In the genomic region with DNA sequence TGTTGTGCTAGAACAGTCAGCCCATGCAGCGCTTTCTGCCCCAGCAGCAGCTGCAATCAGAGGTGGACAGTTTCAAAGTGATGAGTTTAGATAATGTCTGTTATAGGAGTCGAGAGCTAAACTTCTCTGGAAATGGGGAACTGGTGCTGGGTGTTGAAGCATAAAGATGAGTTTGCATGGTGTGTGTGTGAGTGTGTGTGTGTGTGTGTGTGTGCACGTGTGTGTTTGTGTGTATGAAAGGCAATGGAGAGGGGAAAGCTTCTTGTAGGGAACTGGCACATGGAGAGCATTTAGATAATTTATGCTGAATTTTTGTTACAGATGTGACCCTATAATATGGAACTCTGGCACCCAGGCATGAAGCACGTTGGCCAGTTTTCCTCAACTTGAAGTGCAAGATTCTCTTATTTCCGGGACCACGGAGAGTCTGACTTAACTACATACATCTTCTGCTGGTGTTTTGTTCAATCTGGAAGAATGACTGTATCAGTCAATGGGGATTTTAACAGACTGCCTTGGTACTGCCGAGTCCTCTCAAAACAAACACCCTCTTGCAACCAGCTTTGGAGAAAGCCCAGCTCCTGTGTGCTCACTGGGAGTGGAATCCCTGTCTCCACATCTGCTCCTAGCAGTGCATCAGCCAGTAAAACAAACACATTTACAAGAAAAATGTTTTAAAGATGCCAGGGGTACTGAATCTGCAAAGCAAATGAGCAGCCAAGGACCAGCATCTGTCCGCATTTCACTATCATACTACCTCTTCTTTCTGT, we compare ENCODE assay signal across 32 cellular contexts. TPM values are rescaled to one million over a fixed set of nuclear protein-coding genes. Genes with fewer than 3 reads are reported as not detected.
DNase-seq lines count a peak whose midpoint lies in the region; ATAC-seq and TF ChIP-seq lines count a peak whose summit lies in the region.
"Had no signal": no experiment of that assay in that cellular context is flagged by ENCODE, and none has a peak within 500 bp of the region (broad histone marks: within the 10 kb centered on the region; RNA-seq: fewer than 3 reads in every experiment).

No MANE protein-coding gene starts in this region.

- H3K4me3 ChIP-seq in GM23338 = no peak overlapping the region
- H3K4me3 ChIP-seq: coronary artery, sigmoid colon, testis had no signal

- no peaks in the 10 kb centered on the region for H3F3A ChIP-seq in GM23338 (replicated peaks; ENCODE audit: low read depth)

- peak overlapping the region; percentile 40; the same call in 1 of the 2 replicates for H2AFZ ChIP-seq in GM23338
- H2AFZ ChIP-seq: parathyroid adenoma had no signal

- H3K9me3 Mint-ChIP-seq in activated CD4-positive, alpha-beta T cell treated with anti-CD3 and anti-CD28 coated beads, Interleukin-2, amount 10 ng/mL, durations not matched to agents 24 days and 14 days = no peaks in the 10 kb centered on the region
- no peaks in the 10 kb centered on the region for H3K9me3 Mint-ChIP-seq in GM23338
- no peaks in the 10 kb centered on the region for H3K9me3 Mint-ChIP-seq in activated naive CD8-positive, alpha-beta T cell treated with anti-CD3 and anti-CD28 coated beads, Interleukin-2, amount 50 U/mL, for 24 hours
- H3K9me3 Mint-ChIP-seq: effector memory CD8-positive, alpha-beta T cell; stimulated activated naive B cell treated with anti-CD40 and anti-IgM and Interleukin-4, amounts not matched to agents 10 μg/mL and 1 μg/mL and 100 μg/mL, for 72 hours; WTC11 had no signal

- no peak overlapping the region for H3K4me3 Mint-ChIP-seq in activated CD4-positive, alpha-beta T cell treated with anti-CD3 and anti-CD28 coated beads, Interleukin-2, amount 10 ng/mL, durations not matched to agents 24 days and 14 days
- no peak overlapping the region for H3K4me3 Mint-ChIP-seq in GM23338
- no peak overlapping the region for H3K4me3 Mint-ChIP-seq in activated naive CD8-positive, alpha-beta T cell treated with anti-CD3 and anti-CD28 coated beads, Interleukin-2, amount 50 U/mL, for 24 hours
- H3K4me3 Mint-ChIP-seq: effector memory CD8-positive, alpha-beta T cell; stimulated activated naive B cell treated with anti-CD40 and anti-IgM and Interleukin-4, amounts not matched to agents 10 μg/mL and 1 μg/mL and 100 μg/mL, for 72 hours; WTC11 had no signal

- H4K20me1 ChIP-seq in GM23338 (replicated peaks; ENCODE audit: insufficient read depth) = no peaks in the 10 kb centered on the region

- peaks cover 72% of the 10 kb centered on the region for H3K36me3 Mint-ChIP-seq in activated CD4-positive, alpha-beta T cell treated with anti-CD3 and anti-CD28 coated beads, Interleukin-2, amount 10 ng/mL, durations not matched to agents 24 days and 14 days (ENCODE audit: low read depth)
- no peaks in the 10 kb centered on the region for H3K36me3 Mint-ChIP-seq in GM23338 (ENCODE audit: low read depth)
- peaks cover 63% of the 10 kb centered on the region for H3K36me3 Mint-ChIP-seq in activated naive CD8-positive, alpha-beta T cell treated with anti-CD3 and anti-CD28 coated beads, Interleukin-2, amount 50 U/mL, for 24 hours (ENCODE audit: low read depth)
- H3K36me3 Mint-ChIP-seq: stimulated activated naive B cell treated with anti-CD40 and anti-IgM and Interleukin-4, amounts not matched to agents 10 μg/mL and 1 μg/mL and 100 μg/mL, for 72 hours; WTC11 had no signal

- H3K27ac ChIP-seq in GM23338 (ENCODE audit: low read depth) = no peak overlapping the region
- H3K27ac ChIP-seq: parathyroid adenoma, sigmoid colon, testis had no signal

- no peak overlapping the region for H3K4me2 ChIP-seq in GM23338

- H3K36me3 ChIP-seq in GM23338 (ENCODE audit: insufficient read depth) = no peaks in the 10 kb centered on the region
- H3K36me3 ChIP-seq: sigmoid colon had no signal

- TF ChIP-seq CTCF in GM23338 (conservative IDR thresholded peaks at IDR 0.05; ENCODE audit: low read depth in 2 of 2) = no peak

- H3K27ac Mint-ChIP-seq in activated CD4-positive, alpha-beta T cell treated with anti-CD3 and anti-CD28 coated beads, Interleukin-2, amount 10 ng/mL, durations not matched to agents 24 days and 14 days = peak overlapping the region; percentile 59
- H3K27ac Mint-ChIP-seq in GM23338 = no peak overlapping the region
- H3K27ac Mint-ChIP-seq in activated naive CD8-positive, alpha-beta T cell treated with anti-CD3 and anti-CD28 coated beads, Interleukin-2, amount 50 U/mL, for 24 hours = peak overlapping the region; percentile 0
- H3K27ac Mint-ChIP-seq: effector memory CD8-positive, alpha-beta T cell; stimulated activated naive B cell treated with anti-CD40 and anti-IgM and Interleukin-4, amounts not matched to agents 10 μg/mL and 1 μg/mL and 100 μg/mL, for 72 hours; WTC11 had no signal

- H3K27me3 Mint-ChIP-seq in activated CD4-positive, alpha-beta T cell treated with anti-CD3 and anti-CD28 coated beads, Interleukin-2, amount 10 ng/mL, durations not matched to agents 24 days and 14 days = no peaks in the 10 kb centered on the region
- no peaks in the 10 kb centered on the region for H3K27me3 Mint-ChIP-seq in GM23338 (ENCODE audit: insufficient read depth, low read depth, poor library complexity)
- H3K27me3 Mint-ChIP-seq in activated naive CD8-positive, alpha-beta T cell treated with anti-CD3 and anti-CD28 coated beads, Interleukin-2, amount 50 U/mL, for 24 hours = no peaks in the 10 kb centered on the region
- H3K27me3 Mint-ChIP-seq: effector memory CD8-positive, alpha-beta T cell had no signal

- H3K4me1 ChIP-seq in GM23338 (ENCODE audit: insufficient read depth) = no peaks in the 10 kb centered on the region
- H3K4me1 ChIP-seq: parathyroid adenoma, sigmoid colon, testis had no signal

- H3K4me1 Mint-ChIP-seq in activated CD4-positive, alpha-beta T cell treated with anti-CD3 and anti-CD28 coated beads, Interleukin-2, amount 10 ng/mL, durations not matched to agents 24 days and 14 days = peaks cover 32% of the 10 kb centered on the region
- H3K4me1 Mint-ChIP-seq in GM23338 = peaks cover 3% of the 10 kb centered on the region; the same call in 2 of the 3 replicates
- H3K4me1 Mint-ChIP-seq in activated naive CD8-positive, alpha-beta T cell treated with anti-CD3 and anti-CD28 coated beads, Interleukin-2, amount 50 U/mL, for 24 hours = peaks cover 23% of the 10 kb centered on the region
- H3K4me1 Mint-ChIP-seq: stimulated activated naive B cell treated with anti-CD40 and anti-IgM and Interleukin-4, amounts not matched to agents 10 μg/mL and 1 μg/mL and 100 μg/mL, for 72 hours had no signal

- H3K9me2 ChIP-seq in GM23338 (ENCODE audit: insufficient read depth) = no peaks in the 10 kb centered on the region; the same call in 1 of the 2 replicates

- no peak for DNase-seq in activated CD4-positive, alpha-beta T cell treated with anti-CD3 and anti-CD28 coated beads, Interleukin-2, amount 10 ng/mL, durations not matched to agents 24 days and 14 days
- DNase-seq in activated CD4-positive, alpha-beta T cell treated with anti-CD3 and anti-CD28 coated beads, Interleukin-2, amount 50 U/mL, for 1 hour = no peak
- DNase-seq in GM23338 (ENCODE audit: low spot score) (no peak), pons (ENCODE audit: low spot score) (peak; percentile 4), putamen (ENCODE audit: low spot score) (no peak), iPS-NIHi7 (ENCODE audit: extremely low spot score) (no peak)
- no peak for DNase-seq in activated naive CD8-positive, alpha-beta T cell treated with anti-CD3 and anti-CD28 coated beads, Interleukin-2, amount 50 U/mL, for 24 hours
- DNase-seq: 8988T; activated CD4-positive, alpha-beta T cell treated with anti-CD3 and anti-CD28 coated beads, Interleukin-2, amount 50 U/mL, for 48 hours; activated CD8-positive, alpha-beta memory T cell treated with anti-CD3 and anti-CD28 coated beads, Interleukin-2, amount 50 U/mL, for 48 hours; AML-193; amniotic stem cell; effector memory CD8-positive, alpha-beta T cell; erythroblast; foreskin melanocyte; GDM1; NCI-H1105; NCI-H187 treated with DMSO at 0.1 percent for 48 hours; NCI-H524; Right ventricle myocardium superior; sigmoid colon; stimulated activated CD4-positive, alpha-beta T cell treated with anti-CD3 and anti-CD28 coated beads, Interleukin-4, amount 100 ng/mL, for 24 hours; stimulated activated naive B cell treated with anti-CD40 and anti-IgM and Interleukin-4, amounts not matched to agents 10 μg/mL and 1 μg/mL and 100 μg/mL, for 72 hours; T-helper 9 cell; testis had no signal

- H3K79me2 ChIP-seq in GM23338 (replicated peaks; ENCODE audit: insufficient read depth) = no peaks in the 10 kb centered on the region
- H3K79me2 ChIP-seq: parathyroid adenoma had no signal

- no peak for ATAC-seq in GM23338
- no peak for ATAC-seq in activated naive CD8-positive, alpha-beta T cell treated with anti-CD3 and anti-CD28 coated beads, Interleukin-2, amount 50 U/mL, for 24 hours
- ATAC-seq in esophagus mucosa = no peak
- ATAC-seq: effector memory CD8-positive, alpha-beta T cell; WTC11 had no signal

- H3K27me3 ChIP-seq in GM23338 (ENCODE audit: insufficient read depth) = no peaks in the 10 kb centered on the region
- H3K27me3 ChIP-seq: sigmoid colon, testis had no signal

- intact Hi-C loops in activated CD4-positive, alpha-beta T cell treated with anti-CD3 and anti-CD28 coated beads, Interleukin-2, amount 10 ng/mL, durations not matched to agents 24 days and 14 days (cut with micrococcal nuclease) = loop anchor here (2.0 kb wide), 1 partner anchor 13 kb away; no protein-coding TSS in a partner anchor

TF ChIP-seq in GM23338, 12 proteins besides CTCF, POLR2A, EP300 and RAD21 (continues in another document):
- no peak for TF ChIP-seq ZNF331 (CRISPR knock-in tag; IDR thresholded peaks at IDR 0.05; ENCODE audit: low read depth)
- TF ChIP-seq JUNB (IDR thresholded peaks at IDR 0.05; ENCODE audit: unreplicated experiment) = no peak

RNA-seq across cellular contexts. Expression of gene ICOS, which starts 22.9 kb away (rescaled TPM):
- total RNA-seq in activated CD4-positive, alpha-beta T cell treated with anti-CD3 and anti-CD28 coated beads, Interleukin-2, amount 10 ng/mL, durations not matched to agents 24 days and 14 days = 111 and 114 TPM in 2 replicates
- total RNA-seq in GM23338 (2014; rRNA removed; shearing (Covaris generic)) = not detected in 2 replicates
- polyA plus RNA-seq in GM23338 (2016; fragmentation: Nextera tagmentation; extraction: Ambion mirVana) = not detected in 2 replicates
- not detected for total RNA-seq in esophagus mucosa
- total RNA-seq: H4, lung microvascular endothelial cell, Right ventricle myocardium superior had no signal
- polyA plus RNA-seq: neural cell had no signal

Comparison
In these comparisons a context has a peak if more than half of its experiments do, and no peak if none do; other contexts are left out.
1. RNA of gene ICOS, which starts 22.9 kb away (total RNA-seq): 111 to 114 TPM in activated CD4-positive, alpha-beta T cell treated with anti-CD3 and anti-CD28 coated beads, Interleukin-2, amount 10 ng/mL, durations not matched to agents 24 days and 14 days; not detected in esophagus mucosa (single experiment) and not detected in GM23338; every median in the first group is over 100 times any median in the second.